8 cellular contexts compared by ENCODE assay signal in the genomic region with DNA sequence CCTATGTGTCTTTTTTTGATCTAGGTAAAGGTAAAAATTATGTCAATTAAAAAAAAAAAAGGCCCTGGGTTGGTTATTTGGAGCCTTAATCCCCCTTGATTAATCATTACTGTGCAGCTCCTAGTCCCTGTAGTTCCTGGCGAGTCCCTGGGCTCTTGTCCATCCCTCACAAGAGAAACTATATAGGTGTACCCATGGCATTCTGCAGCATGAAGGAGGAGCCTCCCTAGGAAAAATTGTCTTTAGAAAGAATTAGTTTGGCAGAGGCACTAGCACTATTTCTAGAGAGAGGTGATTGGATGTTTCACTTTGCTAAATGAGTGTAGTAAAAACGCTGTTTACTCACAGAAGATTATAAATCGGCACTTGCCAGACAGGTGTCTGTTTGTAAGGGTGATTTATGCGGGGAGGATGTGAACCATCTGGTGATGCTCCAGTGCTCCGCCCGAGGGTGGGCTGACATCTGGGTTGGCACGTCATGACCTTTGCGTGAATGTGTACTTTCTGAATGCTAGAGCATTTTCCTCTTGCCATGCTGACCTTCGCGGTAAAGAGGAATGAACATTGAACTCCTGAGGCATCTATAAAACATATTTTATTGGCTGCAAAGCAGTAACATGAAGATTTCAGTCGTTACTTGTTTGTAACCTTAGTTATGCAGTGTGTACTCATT. TPM values are rescaled to one million over a fixed set of nuclear protein-coding genes. Genes with fewer than 3 reads are reported as not detected.
DNase-seq lines count a peak whose midpoint lies in the region; TF ChIP-seq lines count a peak whose summit lies in the region.

No MANE protein-coding gene starts in this region.

- TF ChIP-seq CTCF in HFF-Myc (IDR thresholded peaks at IDR 0.05; ENCODE audit: low read depth, low read length, missing control alignments) (no peak), epithelial cell of proximal tubule (conservative IDR thresholded peaks at IDR 0.05; ENCODE audit: low read depth, low read length) (no peak)

- H3K4me3 ChIP-seq in HFF-Myc (replicated peaks; ENCODE audit: low read depth, low read length) (no peak overlapping the region), epithelial cell of proximal tubule (ENCODE audit: low read depth, low read length) (peak overlapping the region; percentile 37)

- DNase-seq in activated CD4-positive, alpha-beta T cell treated with anti-CD3 and anti-CD28 coated beads for 4 hours: peak; percentile 35 to 38
- DNase-seq in activated CD4-positive, alpha-beta T cell treated with anti-CD3 and anti-CD28 coated beads, Interleukin-2, amount 50 U/mL, for 1 hour: no peak
- DNase-seq in HFF-Myc (ENCODE audit: extremely low read depth, low read depth): peak; percentile 77
- peak; percentile 19 for DNase-seq in NCI-H2171 (lab: John Stamatoyannopoulos, UW)
- DNase-seq in epithelial cell of proximal tubule (ENCODE audit: low read depth): no peak
- DNase-seq in NOMO-1 (lab: John Stamatoyannopoulos, UW; ENCODE audit: unreplicated experiment in 2 of 2): no peak
- no peak for DNase-seq in NCI-H2081 treated with DMSO at 0.1 percent for 48 hours (lab: John Stamatoyannopoulos, UW)
- no peak for DNase-seq in midbrain (lab: John Stamatoyannopoulos, UW)

RNA-seq across cellular contexts. Expression of a gene that starts 12.6 kb away (rescaled TPM):
- 2.8 and 3.5 TPM in 2 replicates for total RNA-seq in epithelial cell of proximal tubule

Comparison
In these comparisons a context has a peak if more than half of its experiments do, and no peak if none do; other contexts are left out.
1. DNase-seq: peak in activated CD4-positive, alpha-beta T cell treated with anti-CD3 and anti-CD28 coated beads for 4 hours (2 of 2), HFF-Myc (single experiment) and NCI-H2171 (single experiment); none in activated CD4-positive, alpha-beta T cell treated with anti-CD3 and anti-CD28 coated beads, Interleukin-2, amount 50 U/mL, for 1 hour (single experiment), epithelial cell of proximal tubule (single experiment), NOMO-1 (0 of 2), NCI-H2081 treated with DMSO at 0.1 percent for 48 hours (single experiment) and midbrain (single experiment).